Comparison of ENCODE assay signal across 28 cellular contexts in the genomic region with DNA sequence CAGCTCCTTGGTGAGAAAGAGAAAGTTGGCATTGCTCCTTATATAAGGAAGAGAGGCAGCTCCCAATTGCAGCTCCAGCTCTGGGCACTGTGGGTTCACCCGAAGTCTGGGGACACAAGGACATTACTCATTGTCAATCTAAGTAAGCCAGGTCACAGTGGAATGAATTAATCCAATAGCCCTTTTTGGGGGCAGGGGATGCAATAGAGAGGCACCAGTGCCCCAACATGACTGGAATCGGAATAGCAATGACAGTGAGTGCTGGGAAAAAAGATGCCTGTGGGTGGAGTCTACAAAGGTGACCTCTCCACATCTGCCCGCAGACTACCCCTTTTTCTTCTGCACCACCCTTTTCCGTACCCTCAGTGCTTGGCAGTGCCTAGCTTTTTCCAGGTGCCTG. TPM values are rescaled to one million over a fixed set of nuclear protein-coding genes. Genes with fewer than 3 reads are reported as not detected.
"Had no signal": no experiment of that assay in that cellular context is flagged by ENCODE, and none has a peak within 500 bp of the region (broad histone marks: within the 10 kb centered on the region; RNA-seq: fewer than 3 reads in every experiment).

No MANE protein-coding gene starts in this region.

- H2AFZ ChIP-seq: hepatocyte, neural progenitor cell had no signal

- H3K9me3 ChIP-seq: left ventricle myocardium inferior, testis, vagina had no signal

- H3K27ac ChIP-seq: cardiac muscle cell, hepatocyte, left ventricle myocardium inferior, neural progenitor cell, testis, vagina, VCaP had no signal

- ATAC-seq: activated CD8-positive, alpha-beta memory T cell treated with anti-CD3 and anti-CD28 coated beads, Interleukin-2, amount 10 ng/mL, durations not matched to agents 7 days and 5 days; activated CD8-positive, alpha-beta T cell treated with anti-CD3 and anti-CD28 coated beads for 36 hours; activated naive CD8-positive, alpha-beta T cell treated with anti-CD3 and anti-CD28 coated beads, Interleukin-2, amount 50 U/mL, for 24 hours; esophagus mucosa; naive thymus-derived CD8-positive, alpha-beta T cell; stimulated activated naive B cell treated with anti-CD40 and anti-IgM and Interleukin-4, amounts not matched to agents 10 μg/mL and 1 μg/mL and 100 μg/mL, for 72 hours had no signal

- H3K4me2 ChIP-seq: hepatocyte had no signal

- H3K27me3 ChIP-seq: testis, vagina had no signal

- H3K79me2 ChIP-seq: hepatocyte had no signal

- H3K36me3 ChIP-seq: cardiac muscle cell, left ventricle myocardium inferior, neural progenitor cell, vagina had no signal

- H3K9ac ChIP-seq: neural progenitor cell had no signal

- H3K4me3 ChIP-seq: cardiac muscle cell, hepatocyte, left ventricle myocardium inferior, neural progenitor cell, testis, vagina had no signal

- DNase-seq: activated CD4-positive, alpha-beta T cell treated with anti-CD3 and anti-CD28 coated beads, Interleukin-2, amount 10 ng/mL, durations not matched to agents 7 days and 5 days; activated CD4-positive, CD25-positive, alpha-beta regulatory T cell treated with anti-CD3 and anti-CD28 coated beads, Interleukin-2, amount 50 U/mL, for 72 hours; activated CD8-positive, alpha-beta memory T cell treated with anti-CD3 and anti-CD28 coated beads, Interleukin-2, amount 10 ng/mL, durations not matched to agents 7 days and 5 days; activated CD8-positive, alpha-beta T cell treated with anti-CD3 and anti-CD28 coated beads for 36 hours; activated gamma-delta T cell; activated naive CD4-positive, alpha-beta T cell treated with anti-CD3 and anti-CD28 coated beads, Interleukin-2, amount 50 U/mL, for 16 hours; activated naive CD8-positive, alpha-beta T cell treated with anti-CD3 and anti-CD28 coated beads, Interleukin-2, amount 50 U/mL, for 24 hours; activated T-cell treated with anti-CD3 and anti-CD28 coated beads for 4 hours; dermis blood vessel endothelial cell; effector CD8-positive, alpha-beta T cell; glutamatergic neuron; kidney glomerular epithelial cell; left ventricle myocardium inferior; naive thymus-derived CD8-positive, alpha-beta T cell; stimulated activated CD4-positive, alpha-beta T cell treated with anti-CD3 and anti-CD28 coated beads, Interleukin-2, amount 100 ng/mL, for 48 hours; stimulated activated CD8-positive, alpha-beta memory T cell treated with anti-CD3 and anti-CD28 coated beads, Interleukin-4, amount 100 ng/mL, for 48 hours; stimulated activated naive B cell treated with anti-CD40 and anti-IgM and Interleukin-4, amounts not matched to agents 10 μg/mL and 1 μg/mL and 100 μg/mL, for 72 hours; testis had no signal

RNA-seq across cellular contexts. Expression of gene NEUROG1, which starts 11.1 kb away (rescaled TPM):
- total RNA-seq: activated CD4-positive, alpha-beta T cell treated with anti-CD3 and anti-CD28 coated beads, Interleukin-2, amount 10 ng/mL, durations not matched to agents 7 days and 5 days; activated CD8-positive, alpha-beta memory T cell treated with anti-CD3 and anti-CD28 coated beads, Interleukin-2, amount 10 ng/mL, durations not matched to agents 7 days and 5 days; activated CD8-positive, alpha-beta T cell treated with anti-CD3 and anti-CD28 coated beads for 36 hours; activated T-helper 1 cell treated with anti-CD3 and anti-CD28 coated beads, Interleukin-12 subunit alpha, Interleukin-12 subunit beta, Interleukin-2, Interleukin-4 antibody, amounts not matched to agents 30 ng/mL and 10 ng/mL and 1 ng/mL, durations not matched to agents 14 hours and 24 hours and 36 hours; cardiac muscle cell; dermis blood vessel endothelial cell; esophagus mucosa; hepatocyte; left ventricle myocardium inferior; lung microvascular endothelial cell; naive thymus-derived CD8-positive, alpha-beta T cell; omental fat pad; progenitor cell of endocrine pancreas; testis; vagina had no signal

RNA-seq across cellular contexts. Expression of gene CXCL14, which starts 31.9 kb away (rescaled TPM):
- total RNA-seq: activated CD4-positive, alpha-beta T cell treated with anti-CD3 and anti-CD28 coated beads, Interleukin-2, amount 10 ng/mL, durations not matched to agents 7 days and 5 days; activated CD8-positive, alpha-beta memory T cell treated with anti-CD3 and anti-CD28 coated beads, Interleukin-2, amount 10 ng/mL, durations not matched to agents 7 days and 5 days; activated CD8-positive, alpha-beta T cell treated with anti-CD3 and anti-CD28 coated beads for 36 hours; activated T-helper 1 cell treated with anti-CD3 and anti-CD28 coated beads, Interleukin-12 subunit alpha, Interleukin-12 subunit beta, Interleukin-2, Interleukin-4 antibody, amounts not matched to agents 30 ng/mL and 10 ng/mL and 1 ng/mL, durations not matched to agents 14 hours and 24 hours and 36 hours; lung microvascular endothelial cell; naive thymus-derived CD8-positive, alpha-beta T cell had no signal
